ENCODE assay signal across 9 cellular contexts in genomic region chr7:47379629-47380324, GRCh38.
A peak's percentile ranks its signal among the peaks of the same experiment; 100 is the strongest.
DNase-seq lines count a peak whose midpoint lies in the region; TF ChIP-seq lines count a peak whose summit lies in the region.
"Had no signal": no experiment of that assay in that cellular context is flagged by ENCODE, and none has a peak within 500 bp of the region (broad histone marks: within the 10 kb centered on the region; RNA-seq: fewer than 3 reads in every experiment).

No MANE protein-coding gene starts in this region.

- H2AK5ac ChIP-seq in mesendoderm (ENCODE audit: low read length) = no peak overlapping the region

- H2BK120ac ChIP-seq in mesendoderm (ENCODE audit: low read depth, low read length) = no peak overlapping the region

- H3K79me2 ChIP-seq in mesendoderm (ENCODE audit: control insufficient read depth, insufficient read depth, low read length) = no peaks in the 10 kb centered on the region

- H2BK5ac ChIP-seq in mesendoderm (ENCODE audit: low read length) = no peak overlapping the region

- H3K36me3 Mint-ChIP-seq in endodermal cell (ENCODE audit: low read depth) = no peaks in the 10 kb centered on the region

- TF ChIP-seq CTCF in endodermal cell (conservative IDR thresholded peaks at IDR 0.05) = no peak
- no peak for TF ChIP-seq CTCF in uterus (IDR thresholded peaks at IDR 0.05)

- peaks cover 12% of the 10 kb centered on the region for H3K4me1 ChIP-seq in endodermal cell (ENCODE audit: control insufficient read depth, insufficient read depth, low read length)
- H3K4me1 ChIP-seq in mesendoderm (ENCODE audit: control insufficient read depth, low read depth, low read length) = peaks cover 9% of the 10 kb centered on the region
- no peaks in the 10 kb centered on the region for H3K4me1 ChIP-seq in uterus

- H3K4ac ChIP-seq in mesendoderm (ENCODE audit: low read depth, low read length) = no peak overlapping the region

- no peak overlapping the region for H4K8ac ChIP-seq in mesendoderm (ENCODE audit: low read depth, low read length)

- H3K4me2 ChIP-seq in mesendoderm (ENCODE audit: low read length) = no peak overlapping the region

- H3K9ac ChIP-seq in endodermal cell (ENCODE audit: extremely low read depth, low read length, poor library complexity, severe bottlenecking) (no peak overlapping the region), mesendoderm (ENCODE audit: low read length) (no peak overlapping the region)

- intact Hi-C loops in uterus (cut with DNase I; ENCODE audit: low total_unique reads) = no loop called here

- peak overlapping the region; percentile 11 for H3K56ac ChIP-seq in mesendoderm (ENCODE audit: low read length)

- H3K4me3 Mint-ChIP-seq in endodermal cell = no peak overlapping the region
- H3K4me3 Mint-ChIP-seq: activated naive CD4-positive, alpha-beta T cell treated with anti-CD3 and anti-CD28 coated beads for 36 hours had no signal

- H3K27me3 Mint-ChIP-seq in endodermal cell (ENCODE audit: insufficient read depth) = no peaks in the 10 kb centered on the region

- no peaks in the 10 kb centered on the region for H3K27me3 ChIP-seq in endodermal cell (ENCODE audit: control insufficient read depth, insufficient read depth, low read length, poor library complexity, severe bottlenecking)
- no peaks in the 10 kb centered on the region for H3K27me3 ChIP-seq in mesendoderm (ENCODE audit: insufficient read depth, low read length, poor library complexity)
- no peaks in the 10 kb centered on the region for H3K27me3 ChIP-seq in uterus

- no peaks in the 10 kb centered on the region for H3K9me3 ChIP-seq in endodermal cell (ENCODE audit: control insufficient read depth, low read length)
- no peaks in the 10 kb centered on the region for H3K9me3 ChIP-seq in uterus

- no peak for TF ChIP-seq POLR2A in uterus (IDR thresholded peaks at IDR 0.05)

- no peak overlapping the region for H3K18ac ChIP-seq in mesendoderm (ENCODE audit: low read length)

- WGBS in endodermal cell (ENCODE audit: insufficient coverage in 1 of 2, insufficient read length in 1 of 2), 2 experiments = 66 to 67% methylated on average over 9 to 20 of the region's 20 CpGs
- WGBS in mesendoderm (ENCODE audit: extremely low coverage, insufficient coverage, low lambda C conversion rate) = no CpG with 5 or more reads among the region's 20 CpGs

- no peaks in the 10 kb centered on the region for H3K9me3 Mint-ChIP-seq in endodermal cell
- H3K9me3 Mint-ChIP-seq: activated naive CD4-positive, alpha-beta T cell treated with anti-CD3 and anti-CD28 coated beads for 36 hours had no signal

- H3K27ac Mint-ChIP-seq in endodermal cell = no peak overlapping the region
- H3K27ac Mint-ChIP-seq: activated naive CD4-positive, alpha-beta T cell treated with anti-CD3 and anti-CD28 coated beads for 36 hours had no signal

- no peak overlapping the region for H4K5ac ChIP-seq in mesendoderm (ENCODE audit: low read length)

- H2BK15ac ChIP-seq in mesendoderm (replicated peaks; ENCODE audit: low read depth) = no peak overlapping the region

- H3K4me1 Mint-ChIP-seq in endodermal cell = peaks cover 43% of the 10 kb centered on the region

- peak overlapping the region; percentile 92 for H3K27ac ChIP-seq in endodermal cell (ENCODE audit: low read depth, low read length)
- H3K27ac ChIP-seq in mesendoderm (ENCODE audit: low read depth, low read length) = no peak overlapping the region
- peak overlapping the region; percentile 49 to 62 for H3K27ac ChIP-seq in uterus

- H3K23ac ChIP-seq in mesendoderm (ENCODE audit: low read length) = no peak overlapping the region

- H3K79me1 ChIP-seq in mesendoderm (ENCODE audit: low read length) = no peaks in the 10 kb centered on the region

- H3K4me3 ChIP-seq in endodermal cell (ENCODE audit: low read length) = no peak overlapping the region
- no peak overlapping the region for H3K4me3 ChIP-seq in mesendoderm (ENCODE audit: low read length)
- peak overlapping the region in 1 of 2 donors; percentile 7 for H3K4me3 ChIP-seq in uterus
- H3K4me3 ChIP-seq: skin epidermis had no signal

- H3K36me3 ChIP-seq in endodermal cell (ENCODE audit: control insufficient read depth, insufficient read depth, low read length) = no peaks in the 10 kb centered on the region
- no peaks in the 10 kb centered on the region for H3K36me3 ChIP-seq in mesendoderm (ENCODE audit: control insufficient read depth, insufficient read depth, low read length)
- H3K36me3 ChIP-seq in uterus = no peaks in the 10 kb centered on the region

- peak; percentile 58 for DNase-seq in NCI-H69 (lab: John Stamatoyannopoulos, UW)
- peak; percentile 81 for DNase-seq in endodermal cell
- DNase-seq in mesendoderm = peak; percentile 67
- peak; percentile 37 to 55 for DNase-seq in uterus
- no peak for DNase-seq in NCI-H446 (lab: John Stamatoyannopoulos, UW)
- no peak for DNase-seq in NCI-H2196 (lab: John Stamatoyannopoulos, UW; ENCODE audit: unreplicated experiment)
- DNase-seq in cortex of kidney (lab: John Stamatoyannopoulos, UW) = no peak
- DNase-seq: activated naive CD4-positive, alpha-beta T cell treated with anti-CD3 and anti-CD28 coated beads for 36 hours had no signal

Comparison
In these comparisons a context has a peak if more than half of its experiments do, and no peak if none do; other contexts are left out.
1. DNase-seq: peak in NCI-H69 (single experiment), endodermal cell (single experiment), mesendoderm (single experiment) and uterus (2 of 2); none in NCI-H446 (0 of 2), NCI-H2196 (single experiment) and cortex of kidney (single experiment).